ENCODE assay signal across 30 cellular contexts in the genomic region with DNA sequence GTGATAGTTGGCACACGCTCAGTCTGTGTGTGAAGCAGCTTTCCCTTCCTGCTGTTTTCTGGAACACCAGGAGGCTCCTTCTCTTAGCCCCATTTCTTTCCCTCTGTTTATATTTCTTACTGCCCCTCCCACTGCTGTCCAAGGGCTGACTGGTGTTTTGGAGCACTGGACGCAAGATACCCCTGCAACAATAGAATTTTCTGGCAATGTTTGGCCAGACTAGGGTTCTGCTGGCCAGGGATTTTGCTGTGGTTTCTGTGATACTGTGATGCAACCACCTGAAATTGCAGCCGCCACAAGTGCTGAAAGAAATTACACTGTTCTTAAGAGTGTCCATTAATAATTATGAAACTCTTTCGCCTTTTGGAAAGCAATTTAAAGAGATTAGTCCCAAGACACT.
DNase-seq lines count a peak whose midpoint lies in the region; ATAC-seq and TF ChIP-seq lines count a peak whose summit lies in the region.
"Had no signal": no experiment of that assay in that cellular context is flagged by ENCODE, and none has a peak within 500 bp of the region (broad histone marks: within the 10 kb centered on the region; RNA-seq: fewer than 3 reads in every experiment).

No MANE protein-coding gene starts in this region.

- peak overlapping the region; percentile 69 for H3K27ac Mint-ChIP-seq in nephron progenitor cell
- H3K27ac Mint-ChIP-seq: activated naive CD4-positive, alpha-beta T cell treated with anti-CD3 and anti-CD28 coated beads, Interleukin-2, amount 50 U/mL, for 72 hours; naive thymus-derived CD4-positive, alpha-beta T cell had no signal

- peaks cover 4% of the 10 kb centered on the region for H3K9me3 Mint-ChIP-seq in nephron progenitor cell
- H3K9me3 Mint-ChIP-seq: activated naive CD4-positive, alpha-beta T cell treated with anti-CD3 and anti-CD28 coated beads, Interleukin-2, amount 50 U/mL, for 72 hours; naive thymus-derived CD4-positive, alpha-beta T cell had no signal

- H3K4me3 ChIP-seq in NB4 (ENCODE audit: low read depth, low read length) (no peak overlapping the region), astrocyte of the spinal cord (ENCODE audit: low read depth, low read length) (no peak overlapping the region)
- H3K4me3 ChIP-seq: BLaER1 treated with 17β-estradiol and CSF1 and Interleukin-3, amounts not matched to agents 10 nM and 100 nM; esophagus squamous epithelium; gastrocnemius medialis; prostate gland; sigmoid colon; tibial artery; vagina had no signal

- no peak for TF ChIP-seq POLR2A in NB4 (IDR thresholded peaks at IDR 0.05; ENCODE audit: extremely low read depth, insufficient read length)

- in situ Hi-C loops in astrocyte of the spinal cord (cut with HindIII; ENCODE audit: low sequenced_read_pairs), result no loop called here

- H3K4me3 Mint-ChIP-seq in nephron progenitor cell, result no peak overlapping the region
- H3K4me3 Mint-ChIP-seq: naive thymus-derived CD4-positive, alpha-beta T cell had no signal

- TF ChIP-seq CTCF in NB4 (IDR thresholded peaks at IDR 0.05; ENCODE audit: low read depth, low read length) (no peak), astrocyte of the spinal cord (IDR thresholded peaks at IDR 0.05; ENCODE audit: low read depth, low read length) (no peak), nephron progenitor cell (IDR thresholded peaks at IDR 0.05) (no peak)

- no peak for ATAC-seq in GM21786 (IDR thresholded peaks at IDR 0.05; ENCODE audit: unreplicated experiment)
- ATAC-seq in HG03521 (IDR thresholded peaks at IDR 0.05; ENCODE audit: unreplicated experiment), result no peak
- ATAC-seq: activated naive CD4-positive, alpha-beta T cell treated with anti-CD3 and anti-CD28 coated beads, Interleukin-2, amount 50 U/mL, for 72 hours; gastrocnemius medialis; naive thymus-derived CD4-positive, alpha-beta T cell had no signal

- DNase-seq in GM03348 (ENCODE audit: low spot score) (peak; percentile 19), NB4 (ENCODE audit: low read depth) (peak; percentile 43), astrocyte of the spinal cord (ENCODE audit: low read depth, low spot score) (peak; percentile 12), nephron progenitor cell (no peak), epidermal melanocyte (ENCODE audit: insufficient read length, low spot score) (no peak)
- DNase-seq: activated CD4-positive, alpha-beta T cell treated with anti-CD3 and anti-CD28 coated beads for 48 hours; activated CD8-positive, alpha-beta memory T cell treated with anti-CD3 and anti-CD28 coated beads for 24 hours; activated effector memory CD4-positive, alpha-beta T cell treated with Interleukin-2 at 50 U/mL for 16 hours; activated T-cell treated with anti-CD3 and anti-CD28 coated beads for 4 hours; anterior cingulate cortex; caudate nucleus; dermis blood vessel endothelial cell; esophagus squamous epithelium; gastrocnemius medialis; kidney; naive thymus-derived CD4-positive, alpha-beta T cell; NCI-H1105 treated with DMSO at 0.1 percent for 48 hours; NCI-H1930; NCI-H526; occipital lobe; sigmoid colon; stimulated activated CD4-positive, alpha-beta T cell treated with anti-CD3 and anti-CD28 coated beads, Interleukin-4, amount 100 ng/mL, for 24 hours; tibial artery; WERI-Rb-1 had no signal

- H3K4me1 Mint-ChIP-seq in nephron progenitor cell, result no peaks in the 10 kb centered on the region
- H3K4me1 Mint-ChIP-seq: naive thymus-derived CD4-positive, alpha-beta T cell had no signal

- peaks cover 8% of the 10 kb centered on the region for H3K27me3 Mint-ChIP-seq in nephron progenitor cell (ENCODE audit: low read depth, poor library complexity)

- peaks cover 11% of the 10 kb centered on the region for H3K36me3 Mint-ChIP-seq in nephron progenitor cell (ENCODE audit: low read depth)
- H3K36me3 Mint-ChIP-seq: activated naive CD4-positive, alpha-beta T cell treated with anti-CD3 and anti-CD28 coated beads, Interleukin-2, amount 50 U/mL, for 72 hours; naive thymus-derived CD4-positive, alpha-beta T cell had no signal

Comparison
In these comparisons a context has a peak if more than half of its experiments do, and no peak if none do; other contexts are left out.
1. DNase-seq: peak in GM03348 (single experiment), NB4 (single experiment) and astrocyte of the spinal cord (single experiment); none in nephron progenitor cell (single experiment) and epidermal melanocyte (single experiment).